ENCODE assay signal across 30 cellular contexts in genomic region chr4:144862221-144862620, GRCh38.
"Had no signal": no experiment of that assay in that cellular context is flagged by ENCODE, and none has a peak within 500 bp of the region (broad histone marks: within the 10 kb centered on the region; RNA-seq: fewer than 3 reads in every experiment).

No MANE protein-coding gene starts in this region.

- DNase-seq: effector CD8-positive, alpha-beta T cell; endodermal cell; foreskin fibroblast; gastrocnemius medialis; head of caudate nucleus; kidney; left cardiac atrium; left lung; mesenchymal stem cell; naive thymus-derived CD4-positive, alpha-beta T cell; stimulated activated CD4-positive, alpha-beta T cell treated with anti-CD3 and anti-CD28 coated beads, Interleukin-2, amount 100 ng/mL, for 24 hours; stimulated activated CD4-positive, alpha-beta T cell treated with anti-CD3 and anti-CD28 coated beads, Interleukin-4, amount 100 ng/mL, for 24 hours; stimulated activated naive CD4-positive, alpha-beta T cell treated with Interleukin-2 at 50 U/mL for 16 hours; substantia nigra; upper lobe of left lung had no signal

- H2AFZ ChIP-seq: neural progenitor cell, parathyroid adenoma had no signal

- H3K4me1 ChIP-seq: colonic mucosa, left lung, neural progenitor cell, parathyroid adenoma, tibial nerve, upper lobe of left lung had no signal

- H3K4me3 ChIP-seq: colonic mucosa, left lung, mucosa of descending colon, neural progenitor cell, thoracic aorta, tibial nerve, upper lobe of left lung had no signal

- H3K9me3 ChIP-seq: colonic mucosa, gastrocnemius medialis, mucosa of descending colon, thoracic aorta, upper lobe of left lung had no signal

- H3K36me3 ChIP-seq: colonic mucosa, gastrocnemius medialis, left lung, neural progenitor cell, thoracic aorta, tibial nerve, upper lobe of left lung had no signal

- H3K27me3 ChIP-seq: colonic mucosa, gastrocnemius medialis, left lung, neural progenitor cell, tibial nerve, upper lobe of left lung had no signal

- H3K27ac Mint-ChIP-seq: dendritic cell treated with granulocyte-macrophage colony-stimulating factor and Interleukin-4, amounts not matched to agents 40 ng/mL and 50 ng/mL, for 4 days; endodermal cell; mesothelial cell of epicardium; naive thymus-derived CD4-positive, alpha-beta T cell; nephron; neural progenitor cell; progenitor cell of endocrine pancreas; stimulated activated effector memory CD8-positive, alpha-beta T cell treated with anti-CD3 and anti-CD28 coated beads, Interleukin-12 subunit alpha, Interleukin-12 subunit beta, amount 100 ng/mL, for 72 hours had no signal

- H3K4me3 Mint-ChIP-seq: dendritic cell treated with granulocyte-macrophage colony-stimulating factor and Interleukin-4, amounts not matched to agents 40 ng/mL and 50 ng/mL, for 4 days; endodermal cell; mesothelial cell of epicardium; naive thymus-derived CD4-positive, alpha-beta T cell; nephron; neural progenitor cell; stimulated activated effector memory CD8-positive, alpha-beta T cell treated with anti-CD3 and anti-CD28 coated beads, Interleukin-12 subunit alpha, Interleukin-12 subunit beta, amount 100 ng/mL, for 72 hours had no signal

- H3K27ac ChIP-seq: colonic mucosa, epithelial cell of prostate, gastrocnemius medialis, left lung, neural progenitor cell, parathyroid adenoma, thoracic aorta, tibial nerve, upper lobe of left lung had no signal

- H3K36me3 Mint-ChIP-seq: naive thymus-derived CD4-positive, alpha-beta T cell; neural progenitor cell; stimulated activated effector memory CD8-positive, alpha-beta T cell treated with anti-CD3 and anti-CD28 coated beads, Interleukin-12 subunit alpha, Interleukin-12 subunit beta, amount 100 ng/mL, for 72 hours had no signal

- ATAC-seq: esophagus mucosa; gastrocnemius medialis; left cardiac atrium; left lung; naive thymus-derived CD4-positive, alpha-beta T cell; sciatic nerve; stimulated activated effector memory CD8-positive, alpha-beta T cell treated with anti-CD3 and anti-CD28 coated beads, Interleukin-12 subunit alpha, Interleukin-12 subunit beta, amount 100 ng/mL, for 72 hours had no signal

- H3K4me1 Mint-ChIP-seq: endodermal cell; naive thymus-derived CD4-positive, alpha-beta T cell; nephron; neural progenitor cell; stimulated activated effector memory CD8-positive, alpha-beta T cell treated with anti-CD3 and anti-CD28 coated beads, Interleukin-12 subunit alpha, Interleukin-12 subunit beta, amount 100 ng/mL, for 72 hours had no signal

- H3K4me2 ChIP-seq: neural progenitor cell had no signal

- FAIRE-seq: kidney, urothelium cell line had no signal

- H3K79me2 ChIP-seq: parathyroid adenoma had no signal

- H3K27me3 Mint-ChIP-seq: dendritic cell treated with granulocyte-macrophage colony-stimulating factor and Interleukin-4, amounts not matched to agents 40 ng/mL and 50 ng/mL, for 4 days; naive thymus-derived CD4-positive, alpha-beta T cell; progenitor cell of endocrine pancreas had no signal
